Comparison of ENCODE assay signal across 19 cellular contexts in genomic region chr20:3318226-3318884, GRCh38.
A peak's percentile ranks its signal among the peaks of the same experiment; 100 is the strongest.
DNase-seq lines count a peak whose midpoint lies in the region; ATAC-seq, FAIRE-seq and TF ChIP-seq lines count a peak whose summit lies in the region.
"Had no signal": no experiment of that assay in that cellular context is flagged by ENCODE, and none has a peak within 500 bp of the region (broad histone marks: within the 10 kb centered on the region; RNA-seq: fewer than 3 reads in every experiment).

No MANE protein-coding gene starts in this region.

- peaks cover 5% of the 10 kb centered on the region for H3K36me3 ChIP-seq in SJCRH30

- POLR2A ChIA-PET in A549 (lab: Yijun Ruan, JAX), result no interaction called here

- peak; percentile 72 for FAIRE-seq in A549 (lab: Jason Lieb, UNC)
- FAIRE-seq: A204.1, G401.6, GM12891, GM19239 had no signal

- in situ Hi-C loops in astrocyte of the spinal cord (cut with HindIII; ENCODE audit: low sequenced_read_pairs), result no loop called here

- peaks cover 29% of the 10 kb centered on the region for H3K36me3 Mint-ChIP-seq in HFFc6 (ENCODE audit: low read depth)

- no peaks in the 10 kb centered on the region for H3K9me3 ChIP-seq in A549
- no peaks in the 10 kb centered on the region for H3K9me3 ChIP-seq in SJCRH30 (replicated peaks)
- H3K9me3 ChIP-seq: Caco-2 had no signal

- H3K27me3 ChIP-seq in foreskin keratinocyte (no peaks in the 10 kb centered on the region), SJCRH30 (no peaks in the 10 kb centered on the region)

- peaks cover 20% of the 10 kb centered on the region for H3K4me1 ChIP-seq in A549
- H3K4me1 ChIP-seq in foreskin keratinocyte, result peaks cover 5% of the 10 kb centered on the region
- no peaks in the 10 kb centered on the region for H3K4me1 ChIP-seq in SJCRH30
- H3K4me1 ChIP-seq: Caco-2 had no signal

- H3K4me1 Mint-ChIP-seq in HFFc6 (ENCODE audit: low read depth), result peaks cover 42% of the 10 kb centered on the region

- no peak overlapping the region for H3K4me2 ChIP-seq in A549

- H3K9me3 Mint-ChIP-seq in HFFc6, result no peaks in the 10 kb centered on the region
- H3K9me3 Mint-ChIP-seq: CD14-positive monocyte, H9 had no signal

- TF ChIP-seq CTCF in A549 (IDR thresholded peaks at IDR 0.05), result no peak
- TF ChIP-seq CTCF in HFFc6 (IDR thresholded peaks at IDR 0.05), result no peak
- TF ChIP-seq CTCF in astrocyte of the spinal cord (IDR thresholded peaks at IDR 0.05; ENCODE audit: low read depth, low read length), result no peak
- TF ChIP-seq CTCF in foreskin keratinocyte (conservative IDR thresholded peaks at IDR 0.05), result no peak
- TF ChIP-seq CTCF in omental fat pad (IDR thresholded peaks at IDR 0.05), result no peak

- H3K4me3 Mint-ChIP-seq in HFFc6, result no peak overlapping the region
- H3K4me3 Mint-ChIP-seq: CD14-positive monocyte, H9 had no signal

- no peak for TF ChIP-seq POLR2A in A549 (IDR thresholded peaks at IDR 0.05; ENCODE audit: low read length)

- no peak overlapping the region for H3K27ac ChIP-seq in A549
- H3K27ac ChIP-seq in foreskin keratinocyte, result no peak overlapping the region
- H3K27ac ChIP-seq in SJCRH30, result no peak overlapping the region

- ATAC-seq in A549 (no peak), foreskin keratinocyte (peak; percentile 65), omental fat pad (ENCODE audit: low FRiP score) (no peak), HG02798 (IDR thresholded peaks at IDR 0.05; ENCODE audit: poor library complexity, unreplicated experiment) (no peak), HG03469 (IDR thresholded peaks at IDR 0.05; ENCODE audit: unreplicated experiment) (no peak)
- ATAC-seq: Right ventricle myocardium inferior had no signal

- no peak overlapping the region for H3K4me3 ChIP-seq in A549
- no peak overlapping the region for H3K4me3 ChIP-seq in astrocyte of the spinal cord (ENCODE audit: low read depth, low read length)
- no peak overlapping the region for H3K4me3 ChIP-seq in SJCRH30

- DNase-seq in A549 (ENCODE audit: low read depth in 1 of 2, low spot score in 1 of 2) (no peak), HFFc6 (peak; percentile 36), astrocyte of the spinal cord (ENCODE audit: low read depth, low spot score) (peak; percentile 14), foreskin keratinocyte (peak; percentile 63 to 90), omental fat pad (ENCODE audit: low spot score) (no peak), SJCRH30 (no peak)
- DNase-seq: Caco-2, H9, NCI-H1092, NCI-H1694, NCI-H69 had no signal

- H3K27me3 Mint-ChIP-seq in HFFc6 (ENCODE audit: insufficient read depth), result 0 out of 2 replicates have a peak, but pooled peaks cover 1% of the 10 kb centered on the region

- peak overlapping the region; percentile 66 for H3K27ac Mint-ChIP-seq in HFFc6
- H3K27ac Mint-ChIP-seq: H9 had no signal

- CTCF ChIA-PET in A549 (lab: Yijun Ruan, JAX), result interaction anchor here (0.7 kb wide), 1 partner anchor 265 kb away, joined by 3 read pairs; no protein-coding TSS in a partner anchor

- TF ChIP-seq RAD21 in A549 (conservative IDR thresholded peaks at IDR 0.05 in 1 of 2, IDR thresholded peaks at IDR 0.05 in 1 of 2), result no peak

- TF ChIP-seq EP300 in A549 (IDR thresholded peaks at IDR 0.05), result no peak

- WGBS in A549 (ENCODE audit: missing lambda C conversion rate), result 90% methylated on average over 3 of the region's 3 CpGs

TF ChIP-seq in A549, 52 proteins besides CTCF, POLR2A, EP300 and RAD21:
- TF ChIP-seq RARB (CRISPR knock-in tag; IDR thresholded peaks at IDR 0.05) (no peak), ZSCAN20 (CRISPR knock-in tag; IDR thresholded peaks at IDR 0.05) (no peak), MAFK (IDR thresholded peaks at IDR 0.05; ENCODE audit: partially characterized antibody) (peak; percentile 84), NFE2L2 (conservative IDR thresholded peaks at IDR 0.05; ENCODE audit: low read length) (no peak), EHF (CRISPR knock-in tag; IDR thresholded peaks at IDR 0.05) (no peak), MAZ (IDR thresholded peaks at IDR 0.05; ENCODE audit: borderline replicate concordance, low read depth, low read length) (no peak), CBX2 (IDR thresholded peaks at IDR 0.05; ENCODE audit: borderline replicate concordance, low read depth) (no peak), MAX (IDR thresholded peaks at IDR 0.05) (no peak)

Comparison
In these comparisons a context has a peak if more than half of its experiments do, and no peak if none do; other contexts are left out.
1. DNase-seq: peak in HFFc6 (single experiment), astrocyte of the spinal cord (single experiment) and foreskin keratinocyte (2 of 2); none in A549 (0 of 2), omental fat pad (single experiment) and SJCRH30 (0 of 2).